Comparison of ENCODE assay signal across 8 cellular contexts in genomic region chr9:97386733-97387503, GRCh38. TPM values are rescaled to one million over a fixed set of nuclear protein-coding genes. Genes with fewer than 3 reads are reported as not detected.
A peak's percentile ranks its signal among the peaks of the same experiment; 100 is the strongest.
DNase-seq lines count a peak whose midpoint lies in the region; ATAC-seq, FAIRE-seq and TF ChIP-seq lines count a peak whose summit lies in the region.

No MANE protein-coding gene starts in this region.

- peak in 11 of 14 donors; percentile 11 to 67 (median 30) for DNase-seq in C1 segment of cervical spinal cord (lab: John Stamatoyannopoulos, UW)
- peak; percentile 91 for DNase-seq in H54 (ENCODE audit: insufficient read length, low spot score)
- DNase-seq in NCI-H226, result peak; percentile 28
- peak; percentile 49 to 65 for DNase-seq in activated CD4-positive, alpha-beta T cell treated with anti-CD3 and anti-CD28 coated beads, Interleukin-2, amount 50 U/mL, for 4 hours
- DNase-seq in lower leg skin (ENCODE audit: low spot score in 2 of 2), result peak; percentile 24 to 90
- DNase-seq in stimulated activated CD4-positive, alpha-beta T cell treated with anti-CD3 and anti-CD28 coated beads, TNF-alpha, amount 100 ng/mL, for 4 hours (ENCODE audit: low read depth in 3 of 3), result peak; percentile 43 to 65 (median 44)

- no peaks in the 10 kb centered on the region for H3K27me3 ChIP-seq in duodenal mucosa (ENCODE audit: control insufficient read depth in 1 of 2, insufficient read depth in 2 of 2, low read length in 2 of 2)

- H3K36me3 ChIP-seq in duodenal mucosa (ENCODE audit: control insufficient read depth in 1 of 2, insufficient read depth in 2 of 2, low read length in 2 of 2), result no peaks in the 10 kb centered on the region

- no peak for TF ChIP-seq POLR2A in H54 (IDR thresholded peaks at IDR 0.05; ENCODE audit: low read depth, low read length)
- TF ChIP-seq POLR2A in lower leg skin (IDR thresholded peaks at IDR 0.05), result no peak

- peak in 1 of 3 donors; percentile 83 for TF ChIP-seq CTCF in lower leg skin (IDR thresholded peaks at IDR 0.05)

- no peak for ATAC-seq in HG03442 (IDR thresholded peaks at IDR 0.05; ENCODE audit: unreplicated experiment)

- whole genome bisulfite sequencing in lower leg skin, 2 donors, result 3 to 6% methylated on average over 26 to 29 of the region's 30 CpGs

- H3K9ac ChIP-seq in duodenal mucosa (ENCODE audit: low read depth in 1 of 2, low read length in 2 of 2), result no peak overlapping the region

- H3K4me1 ChIP-seq in duodenal mucosa (ENCODE audit: control insufficient read depth in 1 of 2, insufficient read depth in 2 of 2, low read length in 2 of 2), result peaks cover 46 to 61% of the 10 kb centered on the region in 2 donors

- intact Hi-C loops in lower leg skin (cut with DNase I; ENCODE audit: low total_unique reads), result loop anchor here (10.0 kb wide), 1 partner anchor 532 kb away; the partner anchor contains the start of gene ZNF782

- no peaks in the 10 kb centered on the region for H3K9me3 ChIP-seq in duodenal mucosa (ENCODE audit: control insufficient read depth in 1 of 2, low read length in 2 of 2)

- peak overlapping the region; percentile 41 to 48 for H3K4me3 ChIP-seq in duodenal mucosa (ENCODE audit: low read depth in 1 of 2, low read length in 2 of 2)
- no peak overlapping the region for H3K4me3 ChIP-seq in lower leg skin (ENCODE audit: low read depth, poor library complexity, severe bottlenecking)

- FAIRE-seq in H54 (lab: Jason Lieb, UNC), result peak; percentile 77

- H3K27ac ChIP-seq in duodenal mucosa (ENCODE audit: low read depth, low read length), result peak overlapping the region; percentile 54

RNA-seq across cellular contexts. Expression of gene TDRD7, which starts 25.0 kb away (rescaled TPM):
- 1 to 10 TPM; 3.6 to 8.2 (median 6.4) TPM for total RNA-seq in lower leg skin

Comparison
In these comparisons a context has a peak if more than half of its experiments do, and no peak if none do; other contexts are left out.
1. DNase-seq: peak in every context shown above with its lines; median percentile 91 in H54; 57 in activated CD4-positive, alpha-beta T cell treated with anti-CD3 and anti-CD28 coated beads, Interleukin-2, amount 50 U/mL, for 4 hours; 57 in lower leg skin; 44 in stimulated activated CD4-positive, alpha-beta T cell treated with anti-CD3 and anti-CD28 coated beads, TNF-alpha, amount 100 ng/mL, for 4 hours; 30 in C1 segment of cervical spinal cord; 28 in NCI-H226.